In the genomic region with DNA sequence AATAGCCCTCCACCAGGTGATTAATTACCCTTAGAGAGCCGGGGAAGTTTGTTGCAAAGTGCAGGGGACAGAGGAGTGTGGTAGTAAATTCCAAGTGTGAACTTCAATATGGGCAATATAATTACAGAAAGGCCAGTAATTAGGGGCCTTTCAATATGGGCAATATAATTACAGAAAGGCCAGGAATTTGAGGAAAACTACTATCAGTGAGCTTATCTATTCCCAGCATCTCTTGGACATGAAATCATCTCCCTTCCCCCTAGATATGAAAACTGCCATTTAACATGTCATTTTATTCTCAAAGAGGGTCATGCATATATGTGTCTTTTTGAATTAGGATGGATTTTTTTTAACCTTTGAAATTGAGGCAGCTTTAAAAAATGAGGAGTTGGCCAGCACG, we compare ENCODE assay signal across 16 cellular contexts.
"Had no signal": no experiment of that assay in that cellular context is flagged by ENCODE, and none has a peak within 500 bp of the region (broad histone marks: within the 10 kb centered on the region; RNA-seq: fewer than 3 reads in every experiment).

No MANE protein-coding gene starts in this region.

- H3K27ac ChIP-seq: colonic mucosa, left lung, lower lobe of right lung, skin epidermis, thoracic aorta had no signal

- ATAC-seq: left lung; natural killer cell treated with Interleukin-12 subunit alpha and Interleukin-12 subunit beta and Interleukin-15 and Interleukin-18, amount 100 ng/mL, for 72 hours; sciatic nerve had no signal

- H3K4me1 ChIP-seq: colonic mucosa had no signal

- H3K9me3 ChIP-seq: colonic mucosa, left lung, lower lobe of right lung, stomach, thoracic aorta, transverse colon had no signal

- DNase-seq: cerebellar nuclear complex; colonic mucosa; dermis blood vessel endothelial cell; foreskin melanocyte; islet precursor cell; left lung; lower lobe of right lung; mesenchymal stem cell; midbrain; stimulated activated naive CD4-positive, alpha-beta T cell; stomach; transverse colon had no signal

- H3K36me3 ChIP-seq: colonic mucosa had no signal

- H3K4me3 ChIP-seq: colonic mucosa, left lung, lower lobe of right lung, skin epidermis, stomach, thoracic aorta, transverse colon had no signal

- H3K27me3 ChIP-seq: colonic mucosa, left lung, stomach, transverse colon had no signal
